In genomic region chr12:8692573-8692972, GRCh38 we compare ENCODE assay signal across 10 cellular contexts. TPM values are rescaled to one million over a fixed set of nuclear protein-coding genes. Genes with fewer than 3 reads are reported as not detected.
DNase-seq lines count a peak whose midpoint lies in the region; ATAC-seq and TF ChIP-seq lines count a peak whose summit lies in the region.
"Had no signal": no experiment of that assay in that cellular context is flagged by ENCODE, and none has a peak within 500 bp of the region (broad histone marks: within the 10 kb centered on the region; RNA-seq: fewer than 3 reads in every experiment).

No MANE protein-coding gene starts in this region.

- peaks cover 14% of the 10 kb centered on the region for H3K4me1 ChIP-seq in skeletal muscle satellite cell (ENCODE audit: control insufficient read depth, insufficient read depth, low read length)

- H3K9ac ChIP-seq in skeletal muscle satellite cell (ENCODE audit: low read depth, low read length): no peak overlapping the region

- TF ChIP-seq CTCF in VCaP (conservative IDR thresholded peaks at IDR 0.05): no peak
- TF ChIP-seq CTCF in GM10266 (IDR thresholded peaks at IDR 0.05; ENCODE audit: control insufficient read depth, insufficient read depth, low read depth, missing control alignments): no peak

- H3K36me3 ChIP-seq in skeletal muscle satellite cell (ENCODE audit: insufficient read depth, low read length): no peaks in the 10 kb centered on the region
- H3K36me3 ChIP-seq: neutrophil, Peyer's patch had no signal

- H3K27ac ChIP-seq in VCaP: peak overlapping the region; percentile 68
- H3K27ac ChIP-seq: neutrophil, Peyer's patch had no signal

- H3K4me2 ChIP-seq in skeletal muscle satellite cell (ENCODE audit: low read length): peak overlapping the region; percentile 33

- peaks cover 11% of the 10 kb centered on the region for H3K27me3 ChIP-seq in skeletal muscle satellite cell (ENCODE audit: control insufficient read depth, insufficient read depth, low read length)
- H3K27me3 ChIP-seq: Peyer's patch had no signal

- DNase-seq in NCI-H748 (lab: John Stamatoyannopoulos, UW; ENCODE audit: unreplicated experiment) (peak; percentile 4), NCI-H748 treated with DMSO at 0.1 percent for 48 hours (lab: John Stamatoyannopoulos, UW) (no peak), hypothalamus (lab: John Stamatoyannopoulos, UW) (peak in 34 of 51 donors; percentile 8 to 72 (median 44)), GM10266 (ENCODE audit: extremely low spot score) (no peak), GF-D8 (lab: John Stamatoyannopoulos, UW) (no peak)

- no peak for ATAC-seq in HG03045 (IDR thresholded peaks at IDR 0.05; ENCODE audit: unreplicated experiment)

- H3K9me3 ChIP-seq in skeletal muscle satellite cell (replicated peaks; ENCODE audit: low read length): no peaks in the 10 kb centered on the region
- H3K9me3 ChIP-seq: neutrophil, Peyer's patch had no signal

- no peak overlapping the region for H3K4me3 ChIP-seq in skeletal muscle satellite cell (ENCODE audit: low read length)
- H3K4me3 ChIP-seq: Peyer's patch had no signal

RNA-seq across cellular contexts. Expression of gene RIMKLB, which starts 5.2 kb away (rescaled TPM):
- total RNA-seq in skeletal muscle satellite cell (2012; rRNA removed): 16.6 and 19.5 TPM in 2 replicates

RNA-seq across cellular contexts. Expression of gene MFAP5, which starts 29.9 kb away (rescaled TPM):
- 2.0 and 62.0 TPM in 2 replicates for total RNA-seq in skeletal muscle satellite cell (2012; rRNA removed)

Comparison
In these comparisons a context has a peak if more than half of its experiments do, and no peak if none do; other contexts are left out.
1. DNase-seq: peak in NCI-H748 (single experiment) and hypothalamus (34 of 51); none in NCI-H748 treated with DMSO at 0.1 percent for 48 hours (single experiment), GM10266 (single experiment) and GF-D8 (single experiment).